28 cellular contexts compared by ENCODE assay signal in the genomic region with DNA sequence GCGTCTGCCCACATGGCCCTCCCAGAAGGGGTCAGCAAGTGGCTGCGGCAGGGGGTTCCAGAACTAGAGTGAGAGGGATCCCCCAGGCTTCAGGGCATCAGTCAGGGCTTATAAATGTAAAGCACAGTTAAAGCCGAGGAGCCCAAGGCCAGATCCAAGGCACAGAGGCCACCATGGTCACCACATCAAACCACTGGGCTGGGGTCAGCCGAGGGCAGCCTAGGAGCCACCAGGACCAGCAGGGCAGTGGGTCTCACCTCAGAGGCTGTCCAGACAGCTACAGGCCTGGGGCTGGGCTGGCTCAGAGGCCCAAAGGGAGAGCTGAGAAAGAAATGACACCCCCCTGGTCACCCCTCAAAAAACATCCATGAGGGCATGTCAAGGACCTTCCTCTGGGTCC.
"Had no signal": no experiment of that assay in that cellular context is flagged by ENCODE, and none has a peak within 500 bp of the region (broad histone marks: within the 10 kb centered on the region; RNA-seq: fewer than 3 reads in every experiment).

No MANE protein-coding gene starts in this region.

- DNase-seq: stimulated activated CD4-positive, alpha-beta T cell treated with anti-CD3 and anti-CD28 coated beads, Interleukin-2, amount 100 ng/mL, for 48 hours; stimulated activated CD4-positive, alpha-beta T cell treated with anti-CD3 and anti-CD28 coated beads, Interleukin-4, amount 100 ng/mL, for 1 hour; stimulated activated CD4-positive, alpha-beta T cell treated with anti-CD3 and anti-CD28 coated beads, Interleukin-4, amount 100 ng/mL, for 24 hours; stimulated activated CD4-positive, alpha-beta T cell treated with anti-CD3 and anti-CD28 coated beads, Interleukin-4, amount 100 ng/mL, for 4 hours; stimulated activated CD8-positive, alpha-beta memory T cell treated with anti-CD3 and anti-CD28 coated beads, Interleukin-4, amount 100 ng/mL, for 48 hours; stimulated activated naive B cell treated with anti-CD40 and anti-IgM and Interleukin-4, amounts not matched to agents 10 μg/mL and 1 μg/mL and 100 μg/mL, for 72 hours; stimulated activated naive CD4-positive, alpha-beta T cell; stimulated activated naive CD4-positive, alpha-beta T cell treated with Interleukin-2 at 50 U/mL for 16 hours; stimulated activated naive CD8-positive, alpha-beta T cell treated with anti-CD3 and anti-CD28 coated beads, Interleukin-15, amount 100 ng/mL, for 72 hours; stimulated activated naive CD8-positive, alpha-beta T cell treated with anti-CD3 and anti-CD28 coated beads, Interleukin-15, Interleukin-2, amounts not matched to agents 100 U/mL and 50 U/mL, for 24 hours; stomach; substantia nigra; testis; thyroid gland; tibial artery; transverse colon; trophoblast cell; upper lobe of right lung; uterus had no signal

- H3K9me3 ChIP-seq: stomach, suprapubic skin, testis, thoracic aorta, thyroid gland, tibial artery, tibial nerve, transverse colon, upper lobe of left lung, upper lobe of right lung, uterus, vagina had no signal

- H3K9me3 Mint-ChIP-seq: stimulated activated effector memory CD8-positive, alpha-beta T cell treated with anti-CD3 and anti-CD28 coated beads, Interleukin-12 subunit alpha, Interleukin-12 subunit beta, amount 100 ng/mL, for 72 hours; stimulated activated naive CD8-positive, alpha-beta T cell treated with anti-CD3 and anti-CD28 coated beads, Interleukin-15, amount 100 ng/mL, for 72 hours; stimulated activated naive CD8-positive, alpha-beta T cell treated with anti-CD3 and anti-CD28 coated beads, Interleukin-15, Interleukin-2, amounts not matched to agents 100 ng/mL and 50 ng/mL, for 24 hours; type B pancreatic cell had no signal

- H3K27ac ChIP-seq: stomach, suprapubic skin, testis, thoracic aorta, thyroid gland, tibial artery, tibial nerve, transverse colon, upper lobe of left lung, upper lobe of right lung, uterus, vagina had no signal

- H3K4me3 ChIP-seq: stomach, suprapubic skin, testis, thoracic aorta, thyroid gland, tibial artery, tibial nerve, transverse colon, upper lobe of left lung, upper lobe of right lung, uterus, vagina had no signal

- H3K27me3 ChIP-seq: stomach, suprapubic skin, testis, thyroid gland, tibial artery, tibial nerve, transverse colon, upper lobe of left lung, upper lobe of right lung, uterus, vagina had no signal

- H3K36me3 Mint-ChIP-seq: stimulated activated effector memory CD8-positive, alpha-beta T cell treated with anti-CD3 and anti-CD28 coated beads, Interleukin-12 subunit alpha, Interleukin-12 subunit beta, amount 100 ng/mL, for 72 hours; stimulated activated memory B cell treated with anti-CD40 and anti-IgM and Interleukin-4, amounts not matched to agents 10 μg/mL and 1 μg/mL and 100 μg/mL, for 72 hours; stimulated activated naive B cell treated with anti-CD40 and anti-IgM and Interleukin-4, amounts not matched to agents 10 μg/mL and 1 μg/mL and 100 μg/mL, for 72 hours; type B pancreatic cell had no signal

- H3K4me1 Mint-ChIP-seq: stimulated activated effector memory CD8-positive, alpha-beta T cell treated with anti-CD3 and anti-CD28 coated beads, Interleukin-12 subunit alpha, Interleukin-12 subunit beta, amount 100 ng/mL, for 72 hours; stimulated activated memory B cell treated with anti-CD40 and anti-IgM and Interleukin-4, amounts not matched to agents 10 μg/mL and 1 μg/mL and 100 μg/mL, for 72 hours; stimulated activated naive B cell treated with anti-CD40 and anti-IgM and Interleukin-4, amounts not matched to agents 10 μg/mL and 1 μg/mL and 100 μg/mL, for 72 hours; stimulated activated naive CD8-positive, alpha-beta T cell treated with anti-CD3 and anti-CD28 coated beads, Interleukin-15, amount 100 ng/mL, for 72 hours had no signal

- H3K4me1 ChIP-seq: testis, thyroid gland, transverse colon, upper lobe of right lung, uterus had no signal

- H3K27ac Mint-ChIP-seq: stimulated activated effector memory CD8-positive, alpha-beta T cell treated with anti-CD3 and anti-CD28 coated beads, Interleukin-12 subunit alpha, Interleukin-12 subunit beta, amount 100 ng/mL, for 72 hours; stimulated activated memory B cell treated with anti-CD40 and anti-IgM and Interleukin-4, amounts not matched to agents 10 μg/mL and 1 μg/mL and 100 μg/mL, for 72 hours; stimulated activated naive B cell treated with anti-CD40 and anti-IgM and Interleukin-4, amounts not matched to agents 10 μg/mL and 1 μg/mL and 100 μg/mL, for 72 hours; stimulated activated naive CD8-positive, alpha-beta T cell treated with anti-CD3 and anti-CD28 coated beads, Interleukin-15, Interleukin-2, amounts not matched to agents 100 ng/mL and 50 ng/mL, for 24 hours; type B pancreatic cell had no signal

- H3K27me3 Mint-ChIP-seq: stimulated activated naive B cell treated with anti-CD40 and anti-IgM and Interleukin-4, amounts not matched to agents 10 μg/mL and 1 μg/mL and 100 μg/mL, for 72 hours; stimulated activated naive CD8-positive, alpha-beta T cell treated with anti-CD3 and anti-CD28 coated beads, Interleukin-15, amount 100 ng/mL, for 72 hours; stimulated activated naive CD8-positive, alpha-beta T cell treated with anti-CD3 and anti-CD28 coated beads, Interleukin-15, Interleukin-2, amounts not matched to agents 100 ng/mL and 50 ng/mL, for 24 hours had no signal

- H3K36me3 ChIP-seq: stomach, suprapubic skin, thoracic aorta, thyroid gland, tibial artery, tibial nerve, transverse colon, upper lobe of left lung, upper lobe of right lung, uterus, vagina had no signal

- H3K4me3 Mint-ChIP-seq: stimulated activated effector memory CD8-positive, alpha-beta T cell treated with anti-CD3 and anti-CD28 coated beads, Interleukin-12 subunit alpha, Interleukin-12 subunit beta, amount 100 ng/mL, for 72 hours; stimulated activated memory B cell treated with anti-CD40 and anti-IgM and Interleukin-4, amounts not matched to agents 10 μg/mL and 1 μg/mL and 100 μg/mL, for 72 hours; stimulated activated naive B cell treated with anti-CD40 and anti-IgM and Interleukin-4, amounts not matched to agents 10 μg/mL and 1 μg/mL and 100 μg/mL, for 72 hours; stimulated activated naive CD8-positive, alpha-beta T cell treated with anti-CD3 and anti-CD28 coated beads, Interleukin-15, amount 100 ng/mL, for 72 hours; stimulated activated naive CD8-positive, alpha-beta T cell treated with anti-CD3 and anti-CD28 coated beads, Interleukin-15, Interleukin-2, amounts not matched to agents 100 ng/mL and 50 ng/mL, for 24 hours; type B pancreatic cell had no signal

- ATAC-seq: stimulated activated effector memory CD8-positive, alpha-beta T cell treated with anti-CD3 and anti-CD28 coated beads, Interleukin-12 subunit alpha, Interleukin-12 subunit beta, amount 100 ng/mL, for 72 hours; stimulated activated memory B cell treated with anti-CD40 and anti-IgM and Interleukin-4, amounts not matched to agents 10 μg/mL and 1 μg/mL and 100 μg/mL, for 72 hours; stimulated activated naive B cell treated with anti-CD40 and anti-IgM and Interleukin-4, amounts not matched to agents 10 μg/mL and 1 μg/mL and 100 μg/mL, for 72 hours; stimulated activated naive CD8-positive, alpha-beta T cell treated with anti-CD3 and anti-CD28 coated beads, Interleukin-15, amount 100 ng/mL, for 72 hours; stimulated activated naive CD8-positive, alpha-beta T cell treated with anti-CD3 and anti-CD28 coated beads, Interleukin-15, Interleukin-2, amounts not matched to agents 100 U/mL and 50 U/mL, for 24 hours; upper lobe of right lung had no signal
